Comparison of ENCODE assay signal across 1 cellular context in genomic region chr1:1943834-1944570, GRCh38.
TF ChIP-seq lines count a peak whose summit lies in the region.

No MANE protein-coding gene starts in this region.

TF ChIP-seq in HepG2, 621 proteins besides CTCF, POLR2A, EP300 and RAD21 (continued from another document and continues in another):
- peak; percentile 81 for TF ChIP-seq ZGPAT (CRISPR knock-in tag; IDR thresholded peaks at IDR 0.05)
- TF ChIP-seq ZNF792 (CRISPR knock-in tag; IDR thresholded peaks at IDR 0.05) = 0 out of 2 replicates have a peak, but pooled peaks have one; percentile 15
- TF ChIP-seq POGK (CRISPR knock-in tag; conservative IDR thresholded peaks at IDR 0.05) = peak; percentile 81; the same call in 1 of the 2 replicates
- TF ChIP-seq SNAI1 (CRISPR knock-in tag; IDR thresholded peaks at IDR 0.05; ENCODE audit: borderline replicate concordance) = no peak; the same call in 1 of the 2 replicates
- no peak for TF ChIP-seq ZNF891 (CRISPR knock-in tag; IDR thresholded peaks at IDR 0.05)
- TF ChIP-seq ZNF264 (CRISPR knock-in tag; IDR thresholded peaks at IDR 0.05) = no peak
- TF ChIP-seq CERS6 (CRISPR knock-in tag; IDR thresholded peaks at IDR 0.05) = no peak
- TF ChIP-seq CBFB (CRISPR knock-in tag; IDR thresholded peaks at IDR 0.05) = peak; percentile 57; the same call in 1 of the 2 replicates
- 0 out of 2 replicates have a peak, but pooled peaks have one; percentile 64 for TF ChIP-seq UBTF (CRISPR knock-in tag; IDR thresholded peaks at IDR 0.05)
- TF ChIP-seq SPEN (CRISPR knock-in tag; IDR thresholded peaks at IDR 0.05; ENCODE audit: low read depth) = peak; percentile 57
- TF ChIP-seq RNF2 (conservative IDR thresholded peaks at IDR 0.05; ENCODE audit: low read depth) = peak; percentile 52; the same call in 1 of the 2 replicates
- peak; percentile 56; the same call in 1 of the 2 replicates for TF ChIP-seq ZNF574 (CRISPR knock-in tag; IDR thresholded peaks at IDR 0.05)
- peak; percentile 58; the same call in 1 of the 2 replicates for TF ChIP-seq ERF (CRISPR knock-in tag; IDR thresholded peaks at IDR 0.05)
- peak; percentile 88 for TF ChIP-seq KDM3A (CRISPR knock-in tag; IDR thresholded peaks at IDR 0.05; ENCODE audit: low read depth)
- no peak for TF ChIP-seq ZEB1 (IDR thresholded peaks at IDR 0.05; ENCODE audit: insufficient replicate concordance, low read depth)
- TF ChIP-seq ZBTB37 (CRISPR knock-in tag; IDR thresholded peaks at IDR 0.05) = no peak
- no peak for TF ChIP-seq PLRG1 (conservative IDR thresholded peaks at IDR 0.05)
- TF ChIP-seq CSRNP1 (CRISPR knock-in tag; IDR thresholded peaks at IDR 0.05) = no peak
- TF ChIP-seq IKZF1 (IDR thresholded peaks at IDR 0.05) = no peak
- peak; percentile 42 for TF ChIP-seq FOSL2 (CRISPR knock-in tag; IDR thresholded peaks at IDR 0.05)
- TF ChIP-seq SALL1 (CRISPR knock-in tag; IDR thresholded peaks at IDR 0.05) = peak; percentile 94
- TF ChIP-seq SAFB2 (CRISPR knock-in tag; IDR thresholded peaks at IDR 0.05; ENCODE audit: borderline replicate concordance, low read depth) = 0 out of 2 replicates have a peak, but pooled peaks have one; percentile 33
- no peak for TF ChIP-seq ZNF720 (CRISPR knock-in tag; IDR thresholded peaks at IDR 0.05)
- peak; percentile 78; the same call in 1 of the 2 replicates for TF ChIP-seq ZNF317 (CRISPR knock-in tag; IDR thresholded peaks at IDR 0.05)
- peak; percentile 49; the same call in 1 of the 2 replicates for TF ChIP-seq FOXO1 (CRISPR knock-in tag; IDR thresholded peaks at IDR 0.05)
- peak; percentile 50; the same call in 1 of the 2 replicates for TF ChIP-seq ZNF329 (CRISPR knock-in tag; IDR thresholded peaks at IDR 0.05; ENCODE audit: low read depth)
- peak; percentile 87; the same call in 1 of the 2 replicates for TF ChIP-seq MXD4 (CRISPR knock-in tag; IDR thresholded peaks at IDR 0.05)
- TF ChIP-seq HNF4G (IDR thresholded peaks at IDR 0.05; ENCODE audit: borderline replicate concordance, low read depth, low read length) = no peak
- TF ChIP-seq HNF4G (CRISPR knock-in tag; IDR thresholded peaks at IDR 0.05; ENCODE audit: borderline replicate concordance, low read depth) = peak; percentile 45; the same call in 1 of the 2 replicates
- TF ChIP-seq SRSF4 (IDR thresholded peaks at IDR 0.05; ENCODE audit: low read depth, low read length, poor library complexity, severe bottlenecking) = no peak
- TF ChIP-seq SAP130 (CRISPR knock-in tag; IDR thresholded peaks at IDR 0.05; ENCODE audit: low read depth) = peak; percentile 93
- no peak for TF ChIP-seq STAT5B (CRISPR knock-in tag; IDR thresholded peaks at IDR 0.05)
- peak; percentile 29; the same call in 1 of the 2 replicates for TF ChIP-seq TFDP1 (CRISPR knock-in tag; IDR thresholded peaks at IDR 0.05; ENCODE audit: borderline replicate concordance)
- no peak for TF ChIP-seq U2AF2 (IDR thresholded peaks at IDR 0.05; ENCODE audit: low read depth, low read length)
- TF ChIP-seq DMTF1 (CRISPR knock-in tag; IDR thresholded peaks at IDR 0.05) = no peak
- TF ChIP-seq ZBTB44 (CRISPR knock-in tag; IDR thresholded peaks at IDR 0.05) = no peak
- no peak; the same call in 1 of the 2 replicates for TF ChIP-seq KLF9 (CRISPR knock-in tag; IDR thresholded peaks at IDR 0.05; ENCODE audit: low read depth)
- TF ChIP-seq KMT2B (CRISPR knock-in tag; IDR thresholded peaks at IDR 0.05) = peak; percentile 61
- no peak for TF ChIP-seq ARNT (IDR thresholded peaks at IDR 0.05)
- no peak for TF ChIP-seq ZNF484 (CRISPR knock-in tag; IDR thresholded peaks at IDR 0.05; ENCODE audit: borderline replicate concordance, low read depth)
- no peak for TF ChIP-seq ATF7 (IDR thresholded peaks at IDR 0.05)
- 0 out of 2 replicates have a peak, but pooled peaks have one; percentile 9 for TF ChIP-seq ATF7 (CRISPR knock-in tag; IDR thresholded peaks at IDR 0.05)
- TF ChIP-seq ZNF543 (CRISPR knock-in tag; IDR thresholded peaks at IDR 0.05) = no peak
- TF ChIP-seq SMAD1 (CRISPR knock-in tag; IDR thresholded peaks at IDR 0.05; ENCODE audit: borderline replicate concordance, low read depth) = peak; percentile 46; the same call in 1 of the 2 replicates
